8 cellular contexts compared by ENCODE assay signal in the genomic region with DNA sequence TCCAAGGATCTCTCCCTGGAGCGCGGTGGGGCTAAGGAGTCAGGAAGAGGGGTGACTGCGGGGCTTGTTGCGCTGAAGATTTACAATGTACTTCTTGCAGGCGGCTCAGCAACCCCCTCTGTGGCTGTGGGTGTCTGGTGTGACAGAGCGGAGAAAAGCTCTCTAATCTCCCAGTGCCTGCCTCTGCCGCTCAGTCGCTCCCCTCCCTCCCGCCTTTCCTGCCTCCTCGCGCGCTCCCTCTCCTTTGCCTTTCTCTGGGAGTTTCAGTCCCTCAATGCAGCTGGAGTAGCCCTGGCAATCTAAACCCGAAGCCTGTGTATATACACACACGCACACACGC. TPM values are rescaled to one million over a fixed set of nuclear protein-coding genes. Genes with fewer than 3 reads are reported as not detected.
A peak's percentile ranks its signal among the peaks of the same experiment; 100 is the strongest.
DNase-seq lines count a peak whose midpoint lies in the region; ATAC-seq, FAIRE-seq and TF ChIP-seq lines count a peak whose summit lies in the region.

No MANE protein-coding gene starts in this region.

- no peaks in the 10 kb centered on the region for H3K9me2 ChIP-seq in HCT116 (ENCODE audit: insufficient read depth)

- peak overlapping the region; percentile 79 for H3K4me2 ChIP-seq in HCT116 (ENCODE audit: low read length)

- H2AFZ ChIP-seq in HCT116 (ENCODE audit: low read depth, low read length, poor library complexity, severe bottlenecking): no peak overlapping the region

- no peaks in the 10 kb centered on the region for H3K36me3 ChIP-seq in HCT116 (ENCODE audit: control insufficient read depth in 1 of 2, insufficient read depth in 2 of 2, low read length in 2 of 2)

- no peak for FAIRE-seq in H54 (lab: Jason Lieb, UNC)

- no peak for TF ChIP-seq RAD21 in HCT116 (IDR thresholded peaks at IDR 0.05; ENCODE audit: low read depth)

- TF ChIP-seq CTCF in HCT116 (IDR thresholded peaks at IDR 0.05 in 2 of 3, conservative IDR thresholded peaks at IDR 0.05 in 1 of 3; ENCODE audit: borderline replicate concordance in 1 of 3, insufficient read depth in 1 of 3, low read depth in 2 of 3, low read length in 2 of 3): no peak
- TF ChIP-seq CTCF in glutamatergic neuron (IDR thresholded peaks at IDR 0.05; ENCODE audit: partially characterized antibody, unreplicated experiment): no peak

- RAD21 ChIA-PET in HCT116 (lab: Charles Lee; ENCODE audit: low non-redundant PET in 1 of 2, low total read pairs in 2 of 2, uncharacterized antibody in 2 of 2, unreplicated experiment in 2 of 2): no interaction called here

- POLR2A ChIA-PET in HCT116 (lab: Charles Lee): no interaction called here

- no peak for DNase-seq in HCT116 (ENCODE audit: low read depth, low spot score)
- peak; percentile 78 for DNase-seq in glutamatergic neuron
- DNase-seq in posterior cingulate gyrus: peak; percentile 25 to 93 (median 61)
- no peak for DNase-seq in stimulated activated CD4-positive, alpha-beta T cell treated with anti-CD3 and anti-CD28 coated beads, Interleukin-2, amount 100 ng/mL, for 24 hours
- no peak for DNase-seq in activated naive CD4-positive, alpha-beta T cell treated with anti-CD3 and anti-CD28 coated beads for 36 hours
- DNase-seq in H54 (ENCODE audit: insufficient read length, low spot score): no peak

- intact Hi-C loops in HCT116 (cut with micrococcal nuclease) (no loop called here), posterior cingulate gyrus (cut with DNase I) (no loop called here)
- intact Hi-C loops in activated naive CD4-positive, alpha-beta T cell treated with anti-CD3 and anti-CD28 coated beads for 36 hours (cut with micrococcal nuclease): no loop called here

- CTCF ChIA-PET in HCT116 (lab: Charles Lee): no interaction called here
- CTCF ChIA-PET in activated naive CD4-positive, alpha-beta T cell treated with anti-CD3 and anti-CD28 coated beads for 36 hours (lab: Charles Lee): no interaction called here

- H3K4me3 ChIP-seq in HCT116 (replicated peaks in 1 of 2; ENCODE audit: low read depth in 1 of 2, low read length in 2 of 2): peak overlapping the region; percentile 59 to 61

- peaks cover 9% of the 10 kb centered on the region for H3K9me3 Mint-ChIP-seq in glutamatergic neuron (ENCODE audit: unreplicated experiment)
- H3K9me3 Mint-ChIP-seq in activated naive CD4-positive, alpha-beta T cell treated with anti-CD3 and anti-CD28 coated beads for 36 hours: no peaks in the 10 kb centered on the region

- peak overlapping the region; percentile 89 for H3K27ac Mint-ChIP-seq in glutamatergic neuron (ENCODE audit: unreplicated experiment)
- no peak overlapping the region for H3K27ac Mint-ChIP-seq in activated naive CD4-positive, alpha-beta T cell treated with anti-CD3 and anti-CD28 coated beads for 36 hours

- ATAC-seq in HCT116: peak; percentile 58
- ATAC-seq in SK-N-SH treated with all-trans-retinoic acid at 6 μM for 48 hours: peak; percentile 65
- ATAC-seq in GM21390 (IDR thresholded peaks at IDR 0.05; ENCODE audit: unreplicated experiment): no peak

- peak overlapping the region; percentile 64 for H3K9ac ChIP-seq in HCT116 (ENCODE audit: low read length)

- peaks cover 0 to 15% of the 10 kb centered on the region in 2 experiments; a peak in 1 of 4 replicates for H3K4me1 ChIP-seq in HCT116 (ENCODE audit: control insufficient read depth in 1 of 2, insufficient read depth in 2 of 2, low read length in 2 of 2)

- peaks cover 20% of the 10 kb centered on the region for H3K4me1 Mint-ChIP-seq in glutamatergic neuron (ENCODE audit: low read depth, unreplicated experiment)
- peaks cover 8% of the 10 kb centered on the region for H3K4me1 Mint-ChIP-seq in activated naive CD4-positive, alpha-beta T cell treated with anti-CD3 and anti-CD28 coated beads for 36 hours (ENCODE audit: low read depth)

- TF ChIP-seq POLR2A in HCT116 (IDR thresholded peaks at IDR 0.05; ENCODE audit: borderline replicate concordance, extremely low read depth, insufficient read depth, insufficient read length) (no peak), H54 (IDR thresholded peaks at IDR 0.05; ENCODE audit: low read depth, low read length) (no peak)

- no TSS peak for BruUV-seq in HCT116 (replicated peaks; lab: Mats Ljungman, UMichigan)

- H3K4me3 Mint-ChIP-seq in glutamatergic neuron (ENCODE audit: unreplicated experiment): peak overlapping the region; percentile 98
- no peak overlapping the region for H3K4me3 Mint-ChIP-seq in activated naive CD4-positive, alpha-beta T cell treated with anti-CD3 and anti-CD28 coated beads for 36 hours

- no peaks in the 10 kb centered on the region for H3K9me3 ChIP-seq in HCT116 (ENCODE audit: control insufficient read depth in 1 of 2, insufficient read depth in 1 of 2, low read depth in 1 of 2, low read length in 2 of 2)

- H3K27ac ChIP-seq in HCT116 (ENCODE audit: low read depth, low read length): no peak overlapping the region

- H3K79me2 ChIP-seq in HCT116 (ENCODE audit: insufficient read depth, low read length): no peaks in the 10 kb centered on the region

- H3K36me3 Mint-ChIP-seq in glutamatergic neuron (ENCODE audit: unreplicated experiment): no peaks in the 10 kb centered on the region
- no peaks in the 10 kb centered on the region for H3K36me3 Mint-ChIP-seq in activated naive CD4-positive, alpha-beta T cell treated with anti-CD3 and anti-CD28 coated beads for 36 hours (ENCODE audit: low read depth)

- no peaks in the 10 kb centered on the region for H3K27me3 ChIP-seq in HCT116 (ENCODE audit: insufficient read depth, low read length)

- H4K20me1 ChIP-seq in HCT116 (ENCODE audit: insufficient read depth): no peaks in the 10 kb centered on the region

- H3K27me3 Mint-ChIP-seq in glutamatergic neuron (ENCODE audit: unreplicated experiment): peaks cover 9% of the 10 kb centered on the region
- H3K27me3 Mint-ChIP-seq in activated naive CD4-positive, alpha-beta T cell treated with anti-CD3 and anti-CD28 coated beads for 36 hours (ENCODE audit: low read depth): peaks cover 49% of the 10 kb centered on the region

TF ChIP-seq in HCT116, 20 proteins besides CTCF, POLR2A, EP300 and RAD21 (continues in another document):
- TF ChIP-seq, protein P1, sequence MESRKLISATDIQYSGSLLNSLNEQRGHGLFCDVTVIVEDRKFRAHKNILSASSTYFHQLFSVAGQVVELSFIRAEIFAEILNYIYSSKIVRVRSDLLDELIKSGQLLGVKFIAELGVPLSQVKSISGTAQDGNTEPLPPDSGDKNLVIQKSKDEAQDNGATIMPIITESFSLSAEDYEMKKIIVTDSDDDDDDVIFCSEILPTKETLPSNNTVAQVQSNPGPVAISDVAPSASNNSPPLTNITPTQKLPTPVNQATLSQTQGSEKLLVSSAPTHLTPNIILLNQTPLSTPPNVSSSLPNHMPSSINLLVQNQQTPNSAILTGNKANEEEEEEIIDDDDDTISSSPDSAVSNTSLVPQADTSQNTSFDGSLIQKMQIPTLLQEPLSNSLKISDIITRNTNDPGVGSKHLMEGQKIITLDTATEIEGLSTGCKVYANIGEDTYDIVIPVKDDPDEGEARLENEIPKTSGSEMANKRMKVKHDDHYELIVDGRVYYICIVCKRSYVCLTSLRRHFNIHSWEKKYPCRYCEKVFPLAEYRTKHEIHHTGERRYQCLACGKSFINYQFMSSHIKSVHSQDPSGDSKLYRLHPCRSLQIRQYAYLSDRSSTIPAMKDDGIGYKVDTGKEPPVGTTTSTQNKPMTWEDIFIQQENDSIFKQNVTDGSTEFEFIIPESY (IDR thresholded peaks at IDR 0.05; ENCODE audit: extremely low read depth, insufficient replicate concordance, low read length): no peak
- TF ChIP-seq FOSL1 (IDR thresholded peaks at IDR 0.05; ENCODE audit: low read depth) (no peak), POLR2AphosphoS5 (IDR thresholded peaks at IDR 0.05; ENCODE audit: low read depth, low read length) (no peak), EZH2phosphoT487 (IDR thresholded peaks at IDR 0.05; ENCODE audit: borderline replicate concordance) (no peak), ZNF274 (IDR thresholded peaks at IDR 0.05; ENCODE audit: low read depth, low read length) (no peak)
- TF ChIP-seq, protein P2, sequence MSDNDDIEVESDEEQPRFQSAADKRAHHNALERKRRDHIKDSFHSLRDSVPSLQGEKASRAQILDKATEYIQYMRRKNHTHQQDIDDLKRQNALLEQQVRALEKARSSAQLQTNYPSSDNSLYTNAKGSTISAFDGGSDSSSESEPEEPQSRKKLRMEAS (IDR thresholded peaks at IDR 0.05): 0 out of 2 replicates have a peak, but pooled peaks have one; percentile 12

TF ChIP-seq in SK-N-SH treated with all-trans-retinoic acid at 6 μM for 48 hours, 23 proteins besides CTCF, POLR2A, EP300 and RAD21:
- TF ChIP-seq, protein P3, sequence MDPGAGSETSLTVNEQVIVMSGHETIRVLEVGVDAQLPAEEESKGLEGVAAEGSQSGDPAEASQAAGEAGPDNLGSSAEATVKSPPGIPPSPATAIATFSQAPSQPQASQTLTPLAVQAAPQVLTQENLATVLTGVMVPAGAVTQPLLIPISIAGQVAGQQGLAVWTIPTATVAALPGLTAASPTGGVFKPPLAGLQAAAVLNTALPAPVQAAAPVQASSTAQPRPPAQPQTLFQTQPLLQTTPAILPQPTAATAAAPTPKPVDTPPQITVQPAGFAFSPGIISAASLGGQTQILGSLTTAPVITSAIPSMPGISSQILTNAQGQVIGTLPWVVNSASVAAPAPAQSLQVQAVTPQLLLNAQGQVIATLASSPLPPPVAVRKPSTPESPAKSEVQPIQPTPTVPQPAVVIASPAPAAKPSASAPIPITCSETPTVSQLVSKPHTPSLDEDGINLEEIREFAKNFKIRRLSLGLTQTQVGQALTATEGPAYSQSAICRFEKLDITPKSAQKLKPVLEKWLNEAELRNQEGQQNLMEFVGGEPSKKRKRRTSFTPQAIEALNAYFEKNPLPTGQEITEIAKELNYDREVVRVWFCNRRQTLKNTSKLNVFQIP (CRISPR knock-in tag; IDR thresholded peaks at IDR 0.05; ENCODE audit: borderline replicate concordance, low read depth): no peak
- TF ChIP-seq TCF4 (CRISPR knock-in tag; IDR thresholded peaks at IDR 0.05; ENCODE audit: borderline replicate concordance): no peak
- no peak for TF ChIP-seq SNAI2 (CRISPR knock-in tag; IDR thresholded peaks at IDR 0.05)
- no peak for TF ChIP-seq ZC3H10 (CRISPR knock-in tag; IDR thresholded peaks at IDR 0.05)
- TF ChIP-seq ZNF8 (CRISPR knock-in tag; IDR thresholded peaks at IDR 0.05): no peak
- TF ChIP-seq CSDC2 (CRISPR knock-in tag; IDR thresholded peaks at IDR 0.05): no peak
- TF ChIP-seq OSR1 (CRISPR knock-in tag; IDR thresholded peaks at IDR 0.05): no peak
- no peak for TF ChIP-seq BACH2 (CRISPR knock-in tag; IDR thresholded peaks at IDR 0.05; ENCODE audit: borderline replicate concordance)
TF ChIP-seq in SK-N-SH treated with all-trans-retinoic acid at 6 μM for 48 hours: peak in this region for 0.

RNA-seq across cellular contexts. Expression of a gene that starts 0.8 kb away (rescaled TPM):
- 2.9 TPM for total RNA-seq in HCT116 (2021; ENCODE audit: unreplicated experiment)
- 0.21 and 0.87 TPM in 2 replicates for polyA plus RNA-seq in HCT116 (2012)
- 16.7 TPM for total RNA-seq in glutamatergic neuron (ENCODE audit: unreplicated experiment)
- total RNA-seq in activated naive CD4-positive, alpha-beta T cell treated with anti-CD3 and anti-CD28 coated beads for 36 hours: not detected

Comparison
In these comparisons a context has a peak if more than half of its experiments do, and no peak if none do; other contexts are left out.
1. DNase-seq: peak in glutamatergic neuron (single experiment) and posterior cingulate gyrus (10 of 10); none in HCT116 (single experiment), stimulated activated CD4-positive, alpha-beta T cell treated with anti-CD3 and anti-CD28 coated beads, Interleukin-2, amount 100 ng/mL, for 24 hours (0 of 2), activated naive CD4-positive, alpha-beta T cell treated with anti-CD3 and anti-CD28 coated beads for 36 hours (single experiment) and H54 (single experiment).